In the genomic region with DNA sequence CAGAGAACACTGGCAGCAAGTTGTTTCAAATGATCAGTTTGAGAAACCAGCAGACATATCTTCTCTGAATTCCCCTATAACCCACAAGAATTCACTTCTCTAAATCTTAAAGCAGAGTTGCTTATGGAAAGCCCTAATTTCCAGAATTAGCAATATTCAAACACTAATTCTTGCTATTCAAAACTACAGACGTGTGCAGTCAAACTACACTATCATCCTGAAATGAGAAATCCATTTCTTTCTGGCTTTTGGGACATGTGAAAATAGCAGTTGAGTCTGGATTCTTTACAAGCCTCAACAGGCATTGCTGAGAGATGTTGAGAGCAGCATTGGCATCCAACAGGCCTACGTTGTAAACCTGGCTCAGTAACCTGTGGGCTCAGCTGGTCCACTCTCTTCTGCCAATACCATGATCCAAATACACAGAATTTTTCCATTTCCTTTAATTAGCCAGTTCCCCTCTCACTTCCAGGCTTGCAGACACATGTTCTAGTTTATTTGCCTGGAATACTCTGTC, we compare ENCODE assay signal across 24 cellular contexts.
A peak's percentile ranks its signal among the peaks of the same experiment; 100 is the strongest.
DNase-seq lines count a peak whose midpoint lies in the region; ATAC-seq and TF ChIP-seq lines count a peak whose summit lies in the region.
"Had no signal": no experiment of that assay in that cellular context is flagged by ENCODE, and none has a peak within 500 bp of the region (broad histone marks: within the 10 kb centered on the region; RNA-seq: fewer than 3 reads in every experiment).

No MANE protein-coding gene starts in this region.

- TF ChIP-seq POLR2A in suprapubic skin (IDR thresholded peaks at IDR 0.05), result no peak

- ATAC-seq in Right ventricle myocardium inferior, result peak; percentile 57
- ATAC-seq in GM21825 (IDR thresholded peaks at IDR 0.05; ENCODE audit: unreplicated experiment), result no peak
- ATAC-seq: naive thymus-derived CD8-positive, alpha-beta T cell; stimulated activated naive B cell treated with anti-CD40 and anti-IgM and Interleukin-4, amounts not matched to agents 10 μg/mL and 1 μg/mL and 100 μg/mL, for 72 hours had no signal

- H3K36me3 ChIP-seq in left ventricle myocardium inferior (no peaks in the 10 kb centered on the region), suprapubic skin (no peaks in the 10 kb centered on the region)
- H3K36me3 ChIP-seq: SJCRH30 had no signal

- H3K9me3 ChIP-seq in left ventricle myocardium inferior (replicated peaks), result peaks cover 4% of the 10 kb centered on the region
- H3K9me3 ChIP-seq in suprapubic skin, result no peaks in the 10 kb centered on the region
- H3K9me3 ChIP-seq: SJCRH30 had no signal

- no peaks in the 10 kb centered on the region for H3K27me3 ChIP-seq in left ventricle myocardium inferior (ENCODE audit: low read depth)
- H3K27me3 ChIP-seq in suprapubic skin, result no peaks in the 10 kb centered on the region
- H3K27me3 ChIP-seq: SJCRH30 had no signal

- H3K4me1 ChIP-seq in left ventricle myocardium inferior (no peaks in the 10 kb centered on the region), suprapubic skin (peaks cover 17% of the 10 kb centered on the region)
- H3K4me1 ChIP-seq: SJCRH30 had no signal

- DNase-seq in Right ventricle myocardium inferior (ENCODE audit: missing footprints), result no peak
- DNase-seq in left ventricle myocardium inferior, result no peak
- peak; percentile 49 for DNase-seq in NCI-H1694 (lab: John Stamatoyannopoulos, UW)
- peak; percentile 10 for DNase-seq in epithelial cell of prostate (ENCODE audit: low read depth, low spot score)
- no peak for DNase-seq in suprapubic skin (ENCODE audit: low spot score in 2 of 2)
- no peak for DNase-seq in NCI-H1436 (lab: John Stamatoyannopoulos, UW)
- no peak for DNase-seq in DMS153 treated with DMSO at 0.1 percent for 48 hours (lab: John Stamatoyannopoulos, UW; ENCODE audit: unreplicated experiment)
- DNase-seq: activated CD4-positive, alpha-beta T cell treated with anti-CD3 and anti-CD28 coated beads for 4 hours; Calu3; cortex of kidney; DND-41; effector memory CD4-positive, alpha-beta T cell; erythroblast; GOT3; kidney; naive thymus-derived CD8-positive, alpha-beta T cell; NCI-H1105 treated with DMSO at 0.1 percent for 48 hours; NCI-H2081; NCI-H226; SJCRH30; stimulated activated naive B cell treated with anti-CD40 and anti-IgM and Interleukin-4, amounts not matched to agents 10 μg/mL and 1 μg/mL and 100 μg/mL, for 72 hours; SW 1271; T-helper 9 cell had no signal

- H3K27ac ChIP-seq in left ventricle myocardium inferior (replicated peaks) (no peak overlapping the region), epithelial cell of prostate (no peak overlapping the region), suprapubic skin (peak overlapping the region; percentile 20)
- H3K27ac ChIP-seq: SJCRH30 had no signal

- intact Hi-C loops in Right ventricle myocardium inferior (cut with DNase I) (no loop called here), left ventricle myocardium inferior (cut with micrococcal nuclease) (no loop called here)

- H3K4me3 ChIP-seq in left ventricle myocardium inferior (no peak overlapping the region), suprapubic skin (no peak overlapping the region)
- H3K4me3 ChIP-seq: SJCRH30 had no signal

- 22% methylated on average over 2 of the region's 2 CpGs for WGBS in suprapubic skin

- no peak for TF ChIP-seq EP300 in suprapubic skin (IDR thresholded peaks at IDR 0.05)

- no peak for TF ChIP-seq CTCF in left ventricle myocardium inferior (IDR thresholded peaks at IDR 0.05; ENCODE audit: borderline replicate concordance)
- TF ChIP-seq CTCF in suprapubic skin (IDR thresholded peaks at IDR 0.05), result no peak

Comparison
In these comparisons a context has a peak if more than half of its experiments do, and no peak if none do; other contexts are left out.
1. DNase-seq: peak in NCI-H1694 (single experiment) and epithelial cell of prostate (single experiment); none in Right ventricle myocardium inferior (single experiment), left ventricle myocardium inferior (single experiment), suprapubic skin (0 of 2), NCI-H1436 (single experiment) and DMS153 treated with DMSO at 0.1 percent for 48 hours (single experiment).